In the genomic region with DNA sequence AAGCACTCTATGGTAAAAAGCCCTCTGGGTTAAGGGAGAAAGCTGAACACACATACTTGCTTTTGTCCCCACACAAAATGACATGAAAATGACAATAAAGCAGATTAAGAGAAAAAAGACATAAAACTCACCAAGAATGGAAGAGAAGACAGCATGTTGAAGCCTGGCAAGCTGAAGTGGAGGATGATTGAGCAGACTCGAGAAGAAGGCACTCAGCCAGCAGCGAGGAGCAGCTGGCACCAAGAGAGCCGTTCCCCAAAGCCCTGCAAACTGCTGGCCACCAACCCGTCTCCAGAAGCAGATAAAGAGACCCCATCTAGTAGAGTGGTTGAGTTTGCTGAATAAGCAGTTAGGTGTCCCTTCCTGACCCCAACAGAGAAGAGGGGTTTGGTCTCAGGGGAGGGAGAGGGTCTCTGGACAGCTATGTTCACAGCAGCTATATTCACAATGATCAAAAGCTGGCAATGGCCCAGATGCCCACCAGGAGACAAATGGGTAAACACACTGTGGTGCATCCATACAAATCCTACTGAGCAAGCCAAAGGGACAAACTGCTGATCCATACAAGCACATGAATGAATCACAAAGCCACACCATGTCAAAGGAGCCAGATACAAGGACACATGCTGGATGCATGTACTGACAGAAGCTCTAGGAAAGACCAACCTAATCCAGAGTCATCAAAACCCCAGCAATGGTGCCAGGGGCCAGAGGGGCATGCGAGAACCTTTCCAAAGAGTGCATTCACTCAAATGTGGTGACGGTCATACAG, we compare ENCODE assay signal across 15 cellular contexts. TPM values are rescaled to one million over a fixed set of nuclear protein-coding genes. Genes with fewer than 3 reads are reported as not detected.
DNase-seq lines count a peak whose midpoint lies in the region; ATAC-seq and TF ChIP-seq lines count a peak whose summit lies in the region.
"Had no signal": no experiment of that assay in that cellular context is flagged by ENCODE, and none has a peak within 500 bp of the region (broad histone marks: within the 10 kb centered on the region; RNA-seq: fewer than 3 reads in every experiment).

No MANE protein-coding gene starts in this region.

- no peak for DNase-seq in CD8-positive, alpha-beta T cell
- DNase-seq in NCI-H1092 (lab: John Stamatoyannopoulos, UW) (peak; percentile 51), nephron progenitor cell (no peak), DMS53 (lab: John Stamatoyannopoulos, UW) (no peak)
- DNase-seq in activated CD8-positive, alpha-beta memory T cell treated with anti-CD3 and anti-CD28 coated beads for 24 hours: no peak
- DNase-seq in activated CD8-positive, alpha-beta memory T cell treated with anti-CD3 and anti-CD28 coated beads, Interleukin-2, amount 50 U/mL, for 4 hours: no peak
- DNase-seq: activated CD8-positive, alpha-beta memory T cell treated with anti-CD3 and anti-CD28 coated beads, Interleukin-2, amount 50 U/mL, for 48 hours; NCI-H187 had no signal

- H3K9me3 ChIP-seq in CD8-positive, alpha-beta T cell (ENCODE audit: low read length): no peaks in the 10 kb centered on the region
- H3K9me3 ChIP-seq: ascending aorta, HAP-1 had no signal

- H3K36me3 Mint-ChIP-seq in CD8-positive, alpha-beta T cell: peaks cover 90% of the 10 kb centered on the region
- H3K36me3 Mint-ChIP-seq in nephron progenitor cell (ENCODE audit: low read depth): peaks cover 85% of the 10 kb centered on the region

- no peaks in the 10 kb centered on the region for H3K27me3 ChIP-seq in CD8-positive, alpha-beta T cell (ENCODE audit: insufficient read depth, low read length)
- H3K27me3 ChIP-seq: ascending aorta had no signal

- POLR2A ChIA-PET in CD8-positive, alpha-beta T cell (lab: Charles Lee): interaction anchor here (1.7 kb wide), 1 partner anchor 15 kb away, joined by 8 read pairs; no protein-coding TSS in a partner anchor

- no peaks in the 10 kb centered on the region for H3K4me1 ChIP-seq in CD8-positive, alpha-beta T cell (ENCODE audit: insufficient read depth, low read length)
- H3K4me1 ChIP-seq: HAP-1 had no signal

- peaks cover 45% of the 10 kb centered on the region for H3K36me3 ChIP-seq in CD8-positive, alpha-beta T cell (ENCODE audit: insufficient read depth, low read length)

- peaks cover 28% of the 10 kb centered on the region for H3K4me1 Mint-ChIP-seq in CD8-positive, alpha-beta T cell (ENCODE audit: low read depth)
- peaks cover 22% of the 10 kb centered on the region for H3K4me1 Mint-ChIP-seq in nephron progenitor cell
- H3K4me1 Mint-ChIP-seq: CD14-positive monocyte; stimulated activated memory B cell treated with anti-CD40 and anti-IgM and Interleukin-4, amounts not matched to agents 10 μg/mL and 1 μg/mL and 100 μg/mL, for 72 hours had no signal

- H3K27me3 Mint-ChIP-seq in CD8-positive, alpha-beta T cell (ENCODE audit: low read depth): no peaks in the 10 kb centered on the region
- H3K27me3 Mint-ChIP-seq in nephron progenitor cell (ENCODE audit: low read depth, poor library complexity): no peaks in the 10 kb centered on the region
- H3K27me3 Mint-ChIP-seq: stimulated activated memory B cell treated with anti-CD40 and anti-IgM and Interleukin-4, amounts not matched to agents 10 μg/mL and 1 μg/mL and 100 μg/mL, for 72 hours had no signal

- no peak overlapping the region for H3K4me3 ChIP-seq in CD8-positive, alpha-beta T cell (ENCODE audit: low read depth, low read length)
- H3K4me3 ChIP-seq: ascending aorta, HAP-1 had no signal

- no peak overlapping the region for H3K4me3 Mint-ChIP-seq in CD8-positive, alpha-beta T cell
- H3K4me3 Mint-ChIP-seq in nephron progenitor cell: no peak overlapping the region
- H3K4me3 Mint-ChIP-seq: CD14-positive monocyte; stimulated activated memory B cell treated with anti-CD40 and anti-IgM and Interleukin-4, amounts not matched to agents 10 μg/mL and 1 μg/mL and 100 μg/mL, for 72 hours; T-helper 2 cell treated with Interferon-gamma antibody and Interleukin-4, amounts not matched to agents 5 μg/mL and 100 μg/mL, for 36 hours had no signal

- intact Hi-C loops in CD8-positive, alpha-beta T cell (cut with DNase I, micrococcal nuclease): no loop called here

- H3K9me3 Mint-ChIP-seq in CD8-positive, alpha-beta T cell: no peaks in the 10 kb centered on the region
- no peaks in the 10 kb centered on the region for H3K9me3 Mint-ChIP-seq in nephron progenitor cell
- H3K9me3 Mint-ChIP-seq: stimulated activated memory B cell treated with anti-CD40 and anti-IgM and Interleukin-4, amounts not matched to agents 10 μg/mL and 1 μg/mL and 100 μg/mL, for 72 hours; T-helper 2 cell treated with Interferon-gamma antibody and Interleukin-4, amounts not matched to agents 5 μg/mL and 100 μg/mL, for 36 hours had no signal

- no peak for TF ChIP-seq CTCF in CD8-positive, alpha-beta T cell (IDR thresholded peaks at IDR 0.05)
- TF ChIP-seq CTCF in nephron progenitor cell (IDR thresholded peaks at IDR 0.05): no peak

- peak overlapping the region; percentile 60 for H3K27ac Mint-ChIP-seq in CD8-positive, alpha-beta T cell
- H3K27ac Mint-ChIP-seq in nephron progenitor cell: peak overlapping the region; percentile 67
- H3K27ac Mint-ChIP-seq: stimulated activated memory B cell treated with anti-CD40 and anti-IgM and Interleukin-4, amounts not matched to agents 10 μg/mL and 1 μg/mL and 100 μg/mL, for 72 hours; T-helper 2 cell treated with Interferon-gamma antibody and Interleukin-4, amounts not matched to agents 5 μg/mL and 100 μg/mL, for 36 hours had no signal

- CTCF ChIA-PET in CD8-positive, alpha-beta T cell (lab: Charles Lee): no interaction called here

- no peak overlapping the region for H3K27ac ChIP-seq in CD8-positive, alpha-beta T cell (ENCODE audit: low read depth, low read length)
- peak overlapping the region; percentile 67 for H3K27ac ChIP-seq in cingulate gyrus (ENCODE audit: low read depth, low read length)
- H3K27ac ChIP-seq: ascending aorta had no signal

- no peak for ATAC-seq in CD8-positive, alpha-beta T cell
- no peak for ATAC-seq in HG02798 (IDR thresholded peaks at IDR 0.05; ENCODE audit: poor library complexity, unreplicated experiment)
- ATAC-seq: stimulated activated memory B cell treated with anti-CD40 and anti-IgM and Interleukin-4, amounts not matched to agents 10 μg/mL and 1 μg/mL and 100 μg/mL, for 72 hours had no signal

RNA-seq across cellular contexts. Expression of a gene that starts 36.9 kb away (rescaled TPM):
- 10 to 100 TPM; 87.3 to 91.7 TPM for total RNA-seq in CD8-positive, alpha-beta T cell

RNA-seq across cellular contexts. Expression of a gene that starts 48.7 kb away (rescaled TPM):
- 10 to 100 TPM; 89.8 to 90.1 TPM for total RNA-seq in CD8-positive, alpha-beta T cell
